1 cellular context compared by ENCODE assay signal in the genomic region with DNA sequence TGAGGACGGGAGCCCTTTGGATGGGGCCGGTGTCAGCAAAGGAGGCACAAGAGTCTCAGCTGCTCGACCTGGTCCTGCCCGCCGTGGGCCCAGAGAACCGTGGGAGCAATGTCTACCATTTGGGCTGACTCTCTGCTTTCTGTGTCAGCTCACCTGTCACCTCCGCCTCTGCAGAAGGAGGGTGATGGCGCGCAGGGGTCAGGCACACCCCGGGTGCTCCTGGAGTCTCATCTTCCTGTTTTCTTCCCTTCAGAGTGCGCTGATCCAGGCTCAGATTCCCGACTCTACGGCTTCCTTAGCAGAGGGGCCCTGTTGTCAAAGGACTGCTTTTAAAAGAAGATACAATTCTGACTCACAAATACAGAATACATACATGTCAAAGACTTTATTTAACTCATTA.
TF ChIP-seq lines count a peak whose summit lies in the region.

No MANE protein-coding gene starts in this region.

TF ChIP-seq in GM23338, 12 proteins besides CTCF, POLR2A, EP300 and RAD21:
- TF ChIP-seq ZNF462 (CRISPR knock-in tag; IDR thresholded peaks at IDR 0.05), result no peak
- TF ChIP-seq NANOG (IDR thresholded peaks at IDR 0.05; ENCODE audit: borderline replicate concordance), result no peak
- TF ChIP-seq, protein P1, sequence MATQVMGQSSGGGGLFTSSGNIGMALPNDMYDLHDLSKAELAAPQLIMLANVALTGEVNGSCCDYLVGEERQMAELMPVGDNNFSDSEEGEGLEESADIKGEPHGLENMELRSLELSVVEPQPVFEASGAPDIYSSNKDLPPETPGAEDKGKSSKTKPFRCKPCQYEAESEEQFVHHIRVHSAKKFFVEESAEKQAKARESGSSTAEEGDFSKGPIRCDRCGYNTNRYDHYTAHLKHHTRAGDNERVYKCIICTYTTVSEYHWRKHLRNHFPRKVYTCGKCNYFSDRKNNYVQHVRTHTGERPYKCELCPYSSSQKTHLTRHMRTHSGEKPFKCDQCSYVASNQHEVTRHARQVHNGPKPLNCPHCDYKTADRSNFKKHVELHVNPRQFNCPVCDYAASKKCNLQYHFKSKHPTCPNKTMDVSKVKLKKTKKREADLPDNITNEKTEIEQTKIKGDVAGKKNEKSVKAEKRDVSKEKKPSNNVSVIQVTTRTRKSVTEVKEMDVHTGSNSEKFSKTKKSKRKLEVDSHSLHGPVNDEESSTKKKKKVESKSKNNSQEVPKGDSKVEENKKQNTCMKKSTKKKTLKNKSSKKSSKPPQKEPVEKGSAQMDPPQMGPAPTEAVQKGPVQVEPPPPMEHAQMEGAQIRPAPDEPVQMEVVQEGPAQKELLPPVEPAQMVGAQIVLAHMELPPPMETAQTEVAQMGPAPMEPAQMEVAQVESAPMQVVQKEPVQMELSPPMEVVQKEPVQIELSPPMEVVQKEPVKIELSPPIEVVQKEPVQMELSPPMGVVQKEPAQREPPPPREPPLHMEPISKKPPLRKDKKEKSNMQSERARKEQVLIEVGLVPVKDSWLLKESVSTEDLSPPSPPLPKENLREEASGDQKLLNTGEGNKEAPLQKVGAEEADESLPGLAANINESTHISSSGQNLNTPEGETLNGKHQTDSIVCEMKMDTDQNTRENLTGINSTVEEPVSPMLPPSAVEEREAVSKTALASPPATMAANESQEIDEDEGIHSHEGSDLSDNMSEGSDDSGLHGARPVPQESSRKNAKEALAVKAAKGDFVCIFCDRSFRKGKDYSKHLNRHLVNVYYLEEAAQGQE (IDR thresholded peaks at IDR 0.05; ENCODE audit: unreplicated experiment), result no peak
- no peak for TF ChIP-seq JUNB (IDR thresholded peaks at IDR 0.05; ENCODE audit: unreplicated experiment)
- TF ChIP-seq, protein P2, sequence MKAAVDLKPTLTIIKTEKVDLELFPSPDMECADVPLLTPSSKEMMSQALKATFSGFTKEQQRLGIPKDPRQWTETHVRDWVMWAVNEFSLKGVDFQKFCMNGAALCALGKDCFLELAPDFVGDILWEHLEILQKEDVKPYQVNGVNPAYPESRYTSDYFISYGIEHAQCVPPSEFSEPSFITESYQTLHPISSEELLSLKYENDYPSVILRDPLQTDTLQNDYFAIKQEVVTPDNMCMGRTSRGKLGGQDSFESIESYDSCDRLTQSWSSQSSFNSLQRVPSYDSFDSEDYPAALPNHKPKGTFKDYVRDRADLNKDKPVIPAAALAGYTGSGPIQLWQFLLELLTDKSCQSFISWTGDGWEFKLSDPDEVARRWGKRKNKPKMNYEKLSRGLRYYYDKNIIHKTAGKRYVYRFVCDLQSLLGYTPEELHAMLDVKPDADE (IDR thresholded peaks at IDR 0.05), result no peak
- no peak for TF ChIP-seq EZH2 (IDR thresholded peaks at IDR 0.05; ENCODE audit: low read depth, unreplicated experiment)
- TF ChIP-seq ZNF331 (CRISPR knock-in tag; IDR thresholded peaks at IDR 0.05; ENCODE audit: low read depth), result no peak
- no peak for TF ChIP-seq CREB1 (CRISPR knock-in tag; IDR thresholded peaks at IDR 0.05; ENCODE audit: low read depth)
- no peak for TF ChIP-seq EZH2phosphoT487 (IDR thresholded peaks at IDR 0.05; ENCODE audit: unreplicated experiment)
- no peak for TF ChIP-seq STAT1 (IDR thresholded peaks at IDR 0.05; ENCODE audit: unreplicated experiment)
- no peak for TF ChIP-seq ZNF114 (CRISPR knock-in tag; IDR thresholded peaks at IDR 0.05)
- no peak for TF ChIP-seq POLR2AphosphoS5 (IDR thresholded peaks at IDR 0.05; ENCODE audit: low read depth)
TF ChIP-seq in GM23338: peak in this region for 0.
